ENCODE assay signal across 8 cellular contexts in genomic region chr1:218164930-218165686, GRCh38.
DNase-seq lines count a peak whose midpoint lies in the region; ATAC-seq and TF ChIP-seq lines count a peak whose summit lies in the region.

No MANE protein-coding gene starts in this region.

- no peaks in the 10 kb centered on the region for H3K9me3 Mint-ChIP-seq in activated B cell treated with CpG ODN at 0.5 μM for 24 hours

- no peak overlapping the region for H3K27ac ChIP-seq in foreskin keratinocyte
- H3K27ac ChIP-seq in osteoblast (ENCODE audit: low read depth, low read length) = no peak overlapping the region

- ATAC-seq in GM18502 (IDR thresholded peaks at IDR 0.05; ENCODE audit: poor library complexity, unreplicated experiment) (peak; percentile 52), HG03342 (IDR thresholded peaks at IDR 0.05; ENCODE audit: unreplicated experiment) (peak; percentile 36), activated B cell treated with CpG ODN at 0.5 μM for 24 hours (ENCODE audit: low read depth) (peak; percentile 37), foreskin keratinocyte (peak; percentile 65)

- intact Hi-C loops in activated B cell treated with CpG ODN at 0.5 μM for 24 hours (cut with micrococcal nuclease) = no loop called here

- POLR2A ChIA-PET in activated B cell treated with CpG ODN at 0.5 μM for 24 hours (lab: Charles Lee) = interaction anchor here (0.7 kb wide), 1 partner anchor 19 kb away, joined by 5 read pairs; no protein-coding TSS in a partner anchor

- peaks cover 100% of the 10 kb centered on the region for H3K27me3 ChIP-seq in foreskin keratinocyte
- H3K27me3 ChIP-seq in osteoblast (ENCODE audit: insufficient read depth, low read length) = peaks cover 78% of the 10 kb centered on the region

- no peaks in the 10 kb centered on the region for H4K20me1 ChIP-seq in osteoblast (ENCODE audit: insufficient read depth, low read length)

- H3K27me3 Mint-ChIP-seq in activated B cell treated with CpG ODN at 0.5 μM for 24 hours = peaks cover 50% of the 10 kb centered on the region

- DNase-seq in 8988T = peak; percentile 24
- DNase-seq in activated B cell treated with CpG ODN at 0.5 μM for 24 hours = peak; percentile 19
- no peak for DNase-seq in foreskin keratinocyte
- peak; percentile 65 for DNase-seq in osteoblast (ENCODE audit: insufficient read length, low spot score, missing footprints)
- no peak for DNase-seq in superior temporal gyrus (ENCODE audit: extremely low spot score)
- DNase-seq in NOMO-1 (lab: John Stamatoyannopoulos, UW; ENCODE audit: unreplicated experiment in 2 of 2) = no peak

- H3K9me3 ChIP-seq in osteoblast (ENCODE audit: low read depth, low read length) = no peaks in the 10 kb centered on the region

- peaks cover 20% of the 10 kb centered on the region for H3K4me1 Mint-ChIP-seq in activated B cell treated with CpG ODN at 0.5 μM for 24 hours

- no peaks in the 10 kb centered on the region for H3K79me2 ChIP-seq in osteoblast (ENCODE audit: insufficient read depth, low read length)

- H3K4me1 ChIP-seq in foreskin keratinocyte (peaks cover 3% of the 10 kb centered on the region), osteoblast (ENCODE audit: insufficient read depth, low read length) (peaks cover 9% of the 10 kb centered on the region)

- no peak overlapping the region for H3K27ac Mint-ChIP-seq in activated B cell treated with CpG ODN at 0.5 μM for 24 hours

- peak overlapping the region; percentile 80 for H3K4me2 ChIP-seq in osteoblast (ENCODE audit: insufficient read depth, low read length)

- TF ChIP-seq CTCF in activated B cell treated with CpG ODN at 0.5 μM for 24 hours (IDR thresholded peaks at IDR 0.05) (no peak), foreskin keratinocyte (conservative IDR thresholded peaks at IDR 0.05) (no peak), osteoblast (IDR thresholded peaks at IDR 0.05; ENCODE audit: extremely low read depth, low read depth, low read length) (no peak)

- H3K36me3 ChIP-seq in osteoblast (ENCODE audit: insufficient read depth, low read length) = no peaks in the 10 kb centered on the region

- H3K36me3 Mint-ChIP-seq in activated B cell treated with CpG ODN at 0.5 μM for 24 hours (ENCODE audit: low read depth) = no peaks in the 10 kb centered on the region

- H3K4me3 Mint-ChIP-seq in activated B cell treated with CpG ODN at 0.5 μM for 24 hours = peak overlapping the region; percentile 81

- CTCF ChIA-PET in activated B cell treated with CpG ODN at 0.5 μM for 24 hours (lab: Charles Lee) = no interaction called here

- H3K4me3 ChIP-seq in osteoblast (ENCODE audit: insufficient read depth, low read length) = peak overlapping the region; percentile 66

- H2AFZ ChIP-seq in osteoblast (ENCODE audit: low read length) = peak overlapping the region; percentile 67

Comparison
In these comparisons a context has a peak if more than half of its experiments do, and no peak if none do; other contexts are left out.
1. DNase-seq: peak in 8988T (single experiment), activated B cell treated with CpG ODN at 0.5 μM for 24 hours (single experiment) and osteoblast (single experiment); none in foreskin keratinocyte (0 of 2), superior temporal gyrus (single experiment) and NOMO-1 (0 of 2).
2. Peak in every context shown above with its lines, with median percentiles within 50 percentile points of each other: ATAC-seq.